27 cellular contexts compared by ENCODE assay signal in genomic region chr11:14305649-14306048, GRCh38.
"Had no signal": no experiment of that assay in that cellular context is flagged by ENCODE, and none has a peak within 500 bp of the region (broad histone marks: within the 10 kb centered on the region; RNA-seq: fewer than 3 reads in every experiment).

No MANE protein-coding gene starts in this region.

- H3K4me3 Mint-ChIP-seq: activated CD4-positive, alpha-beta memory T cell treated with anti-CD3 and anti-CD28 coated beads, Interleukin-2, amount 10 ng/mL, durations not matched to agents 7 days and 5 days; activated CD4-positive, alpha-beta T cell treated with anti-CD3 and anti-CD28 coated beads, Interleukin-2, amount 10 ng/mL, durations not matched to agents 7 days and 5 days; activated naive CD8-positive, alpha-beta T cell; activated T-cell treated with anti-CD3 and anti-CD28 coated beads, Interleukin-2, amount 50 U/mL, for 24 hours; activated T-cell treated with anti-CD3 and anti-CD28 coated beads, Interleukin-2, amount 50 U/mL, for 72 hours; central memory CD8-positive, alpha-beta T cell; dendritic cell treated with granulocyte-macrophage colony-stimulating factor and Interleukin-4, amounts not matched to agents 40 ng/mL and 50 ng/mL, for 4 days; effector memory CD8-positive, alpha-beta T cell had no signal

- H3K9me3 Mint-ChIP-seq: activated CD4-positive, alpha-beta memory T cell treated with anti-CD3 and anti-CD28 coated beads, Interleukin-2, amount 10 ng/mL, durations not matched to agents 7 days and 5 days; activated CD4-positive, alpha-beta T cell treated with anti-CD3 and anti-CD28 coated beads, Interleukin-2, amount 10 ng/mL, durations not matched to agents 7 days and 5 days; activated T-cell treated with anti-CD3 and anti-CD28 coated beads, Interleukin-2, amount 50 U/mL, for 24 hours; activated T-cell treated with anti-CD3 and anti-CD28 coated beads, Interleukin-2, amount 50 U/mL, for 72 hours; central memory CD8-positive, alpha-beta T cell; dendritic cell treated with granulocyte-macrophage colony-stimulating factor and Interleukin-4, amounts not matched to agents 40 ng/mL and 50 ng/mL, for 4 days; effector memory CD8-positive, alpha-beta T cell had no signal

- H3K27ac Mint-ChIP-seq: activated CD4-positive, alpha-beta memory T cell treated with anti-CD3 and anti-CD28 coated beads, Interleukin-2, amount 10 ng/mL, durations not matched to agents 7 days and 5 days; activated CD4-positive, alpha-beta T cell treated with anti-CD3 and anti-CD28 coated beads, Interleukin-2, amount 10 ng/mL, durations not matched to agents 7 days and 5 days; activated naive CD8-positive, alpha-beta T cell; activated T-cell treated with anti-CD3 and anti-CD28 coated beads, Interleukin-2, amount 50 U/mL, for 24 hours; activated T-cell treated with anti-CD3 and anti-CD28 coated beads, Interleukin-2, amount 50 U/mL, for 72 hours; dendritic cell treated with granulocyte-macrophage colony-stimulating factor and Interleukin-4, amounts not matched to agents 40 ng/mL and 50 ng/mL, for 4 days had no signal

- H3K27me3 Mint-ChIP-seq: activated CD4-positive, alpha-beta memory T cell treated with anti-CD3 and anti-CD28 coated beads, Interleukin-2, amount 10 ng/mL, durations not matched to agents 7 days and 5 days; activated CD4-positive, alpha-beta T cell treated with anti-CD3 and anti-CD28 coated beads, Interleukin-2, amount 10 ng/mL, durations not matched to agents 7 days and 5 days; activated naive CD8-positive, alpha-beta T cell; activated T-cell treated with anti-CD3 and anti-CD28 coated beads, Interleukin-2, amount 50 U/mL, for 24 hours; central memory CD8-positive, alpha-beta T cell; effector memory CD8-positive, alpha-beta T cell had no signal

- H3K27ac ChIP-seq: brain microvascular endothelial cell, coronary artery, esophagus muscularis mucosa, foreskin keratinocyte had no signal

- H3K9me3 ChIP-seq: esophagus muscularis mucosa, gastrocnemius medialis had no signal

- H3K27me3 ChIP-seq: brain microvascular endothelial cell, esophagus muscularis mucosa, foreskin keratinocyte, gastrocnemius medialis had no signal

- DNase-seq: activated CD4-positive, alpha-beta memory T cell treated with anti-CD3 and anti-CD28 coated beads, Interleukin-2, amount 10 ng/mL, durations not matched to agents 7 days and 5 days; activated CD4-positive, alpha-beta T cell treated with anti-CD3 and anti-CD28 coated beads for 1 hour; activated CD4-positive, alpha-beta T cell treated with anti-CD3 and anti-CD28 coated beads for 4 hours; activated CD4-positive, alpha-beta T cell treated with anti-CD3 and anti-CD28 coated beads, Interleukin-2, amount 10 ng/mL, durations not matched to agents 7 days and 5 days; activated CD4-positive, alpha-beta T cell treated with anti-CD3 and anti-CD28 coated beads, Interleukin-2, amount 50 U/mL, for 4 hours; activated CD8-positive, alpha-beta memory T cell treated with anti-CD3 and anti-CD28 coated beads, Interleukin-2, amount 50 U/mL, for 48 hours; activated gamma-delta T cell; activated naive CD4-positive, alpha-beta T cell treated with anti-CD3 and anti-CD28 coated beads, Interleukin-2, amount 50 U/mL, for 16 hours; activated naive CD4-positive, alpha-beta T cell treated with Interleukin-2 at 50 U/mL for 16 hours; activated T-cell treated with anti-CD3 and anti-CD28 coated beads for 4 hours; activated T-cell treated with anti-CD3 and anti-CD28 coated beads, Interleukin-2, amount 50 U/mL, for 24 hours; activated T-cell treated with anti-CD3 and anti-CD28 coated beads, Interleukin-2, amount 50 U/mL, for 72 hours; amniotic stem cell; anterior cingulate cortex; brain microvascular endothelial cell; effector CD4-positive, alpha-beta T cell; effector memory CD8-positive, alpha-beta T cell; erythroblast; foreskin keratinocyte; gastrocnemius medialis; glutamatergic neuron; T-helper 2 cell had no signal

- H3K36me3 Mint-ChIP-seq: activated naive CD8-positive, alpha-beta T cell had no signal

- ATAC-seq: activated T-cell treated with anti-CD3 and anti-CD28 coated beads, Interleukin-2, amount 50 U/mL, for 72 hours; effector memory CD8-positive, alpha-beta T cell; foreskin keratinocyte; gastrocnemius medialis had no signal
